32 cellular contexts compared by ENCODE assay signal in genomic region chr1:177756161-177756560, GRCh38.
"Had no signal": no experiment of that assay in that cellular context is flagged by ENCODE, and none has a peak within 500 bp of the region (broad histone marks: within the 10 kb centered on the region; RNA-seq: fewer than 3 reads in every experiment).

No MANE protein-coding gene starts in this region.

- H3K4me2 ChIP-seq: smooth muscle cell had no signal

- H3K4me1 ChIP-seq: parathyroid adenoma, psoas muscle, spleen, suprapubic skin, tibial artery, transverse colon, upper lobe of right lung, vagina had no signal

- H3K27me3 Mint-ChIP-seq: stimulated activated memory B cell treated with anti-CD40 and anti-IgM and Interleukin-4, amounts not matched to agents 10 μg/mL and 1 μg/mL and 100 μg/mL, for 72 hours; stimulated activated naive CD8-positive, alpha-beta T cell treated with anti-CD3 and anti-CD28 coated beads, Interleukin-15, amount 100 ng/mL, for 72 hours had no signal

- ATAC-seq: naive thymus-derived CD4-positive, alpha-beta T cell; natural killer cell; psoas muscle; right cardiac atrium; sciatic nerve; stimulated activated memory B cell treated with anti-CD40 and anti-IgM and Interleukin-4, amounts not matched to agents 10 μg/mL and 1 μg/mL and 100 μg/mL, for 72 hours; stimulated activated naive CD8-positive, alpha-beta T cell treated with anti-CD3 and anti-CD28 coated beads, Interleukin-15, amount 100 ng/mL, for 72 hours; stimulated activated naive CD8-positive, alpha-beta T cell treated with anti-CD3 and anti-CD28 coated beads, Interleukin-15, Interleukin-2, amounts not matched to agents 100 U/mL and 50 U/mL, for 24 hours; upper lobe of right lung had no signal

- H3K4me1 Mint-ChIP-seq: naive thymus-derived CD4-positive, alpha-beta T cell; natural killer cell; stimulated activated memory B cell treated with anti-CD40 and anti-IgM and Interleukin-4, amounts not matched to agents 10 μg/mL and 1 μg/mL and 100 μg/mL, for 72 hours; stimulated activated naive CD8-positive, alpha-beta T cell treated with anti-CD3 and anti-CD28 coated beads, Interleukin-15, amount 100 ng/mL, for 72 hours had no signal

- H3K27ac Mint-ChIP-seq: naive thymus-derived CD4-positive, alpha-beta T cell; natural killer cell; nephron; progenitor cell of endocrine pancreas; stimulated activated memory B cell treated with anti-CD40 and anti-IgM and Interleukin-4, amounts not matched to agents 10 μg/mL and 1 μg/mL and 100 μg/mL, for 72 hours; stimulated activated naive CD8-positive, alpha-beta T cell treated with anti-CD3 and anti-CD28 coated beads, Interleukin-15, amount 100 ng/mL, for 72 hours; type B pancreatic cell had no signal

- H3K9ac ChIP-seq: parathyroid adenoma had no signal

- H3K79me2 ChIP-seq: parathyroid adenoma had no signal

- H3K9me3 ChIP-seq: neutrophil, ovary, psoas muscle, testis, tibial artery, transverse colon, upper lobe of right lung, vagina had no signal

- H3K4me3 ChIP-seq: ovary, psoas muscle, skin epidermis, smooth muscle cell, spleen, suprapubic skin, testis, tibial artery, transverse colon, upper lobe of right lung, vagina had no signal

- H3K36me3 ChIP-seq: neutrophil, ovary, spleen, suprapubic skin, tibial artery, transverse colon, upper lobe of right lung, vagina had no signal

- H2AFZ ChIP-seq: parathyroid adenoma had no signal

- H3K4me3 Mint-ChIP-seq: naive thymus-derived CD4-positive, alpha-beta T cell; natural killer cell; nephron; stimulated activated memory B cell treated with anti-CD40 and anti-IgM and Interleukin-4, amounts not matched to agents 10 μg/mL and 1 μg/mL and 100 μg/mL, for 72 hours; stimulated activated naive CD8-positive, alpha-beta T cell treated with anti-CD3 and anti-CD28 coated beads, Interleukin-15, amount 100 ng/mL, for 72 hours; type B pancreatic cell had no signal

- DNase-seq: naive thymus-derived CD4-positive, alpha-beta T cell; natural killer cell; nucleus accumbens; ovary; posterior cingulate gyrus; psoas muscle; right cardiac atrium; spleen; stimulated activated CD4-positive, alpha-beta T cell treated with anti-CD3 and anti-CD28 coated beads, Interleukin-12 subunit alpha, Interleukin-12 subunit beta, amount 100 ng/mL, for 4 hours; stimulated activated CD4-positive, alpha-beta T cell treated with anti-CD3 and anti-CD28 coated beads, Interleukin-1b, Interleukin-23, amount 100 ng/mL, for 48 hours; stimulated activated CD4-positive, alpha-beta T cell treated with anti-CD3 and anti-CD28 coated beads, Interleukin-4, amount 100 ng/mL, for 1 hour; stimulated activated CD4-positive, alpha-beta T cell treated with anti-CD3 and anti-CD28 coated beads, Interleukin-4, amount 100 ng/mL, for 4 hours; stimulated activated CD8-positive, alpha-beta memory T cell treated with anti-CD3 and anti-CD28 coated beads, Interleukin-4, amount 100 ng/mL, for 48 hours; stimulated activated naive CD4-positive, alpha-beta T cell; stimulated activated naive CD8-positive, alpha-beta T cell treated with anti-CD3 and anti-CD28 coated beads, Interleukin-15, amount 100 ng/mL, for 72 hours; stimulated activated naive CD8-positive, alpha-beta T cell treated with anti-CD3 and anti-CD28 coated beads, Interleukin-15, Interleukin-2, amounts not matched to agents 100 U/mL and 50 U/mL, for 24 hours; substantia nigra; testis; tibial artery; transverse colon; upper lobe of right lung had no signal

- H3K36me3 Mint-ChIP-seq: naive thymus-derived CD4-positive, alpha-beta T cell; stimulated activated memory B cell treated with anti-CD40 and anti-IgM and Interleukin-4, amounts not matched to agents 10 μg/mL and 1 μg/mL and 100 μg/mL, for 72 hours had no signal

- H3K27ac ChIP-seq: neutrophil, ovary, parathyroid adenoma, psoas muscle, skin epidermis, spleen, suprapubic skin, testis, tibial artery, transverse colon, upper lobe of right lung, vagina had no signal

- H3K27me3 ChIP-seq: neutrophil, ovary, suprapubic skin, testis, tibial artery, transverse colon, upper lobe of right lung, vagina had no signal
